In the genomic region with DNA sequence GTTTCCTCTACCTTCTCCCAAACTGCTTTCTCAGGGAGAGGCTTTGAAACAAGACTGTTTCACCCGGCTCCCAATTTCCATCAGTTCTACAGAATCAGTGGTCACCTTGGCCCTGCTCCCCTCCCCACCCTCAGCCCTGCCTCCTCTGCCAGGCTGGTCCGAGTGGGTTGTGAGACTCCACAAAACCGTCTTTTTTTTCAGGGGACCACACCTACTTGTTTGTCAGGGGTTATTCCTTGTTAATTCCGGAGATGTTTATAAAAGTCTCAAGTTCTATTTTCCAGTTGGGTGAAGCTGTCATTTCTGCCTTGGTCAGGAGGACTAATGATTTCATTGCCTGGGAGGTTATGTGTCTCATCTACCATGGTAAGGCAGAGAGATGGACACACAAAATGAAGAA, we compare ENCODE assay signal across 23 cellular contexts. TPM values are rescaled to one million over a fixed set of nuclear protein-coding genes. Genes with fewer than 3 reads are reported as not detected.
DNase-seq lines count a peak whose midpoint lies in the region; ATAC-seq and TF ChIP-seq lines count a peak whose summit lies in the region.
"Had no signal": no experiment of that assay in that cellular context is flagged by ENCODE, and none has a peak within 500 bp of the region (broad histone marks: within the 10 kb centered on the region; RNA-seq: fewer than 3 reads in every experiment).

No MANE protein-coding gene starts in this region.

- no peaks in the 10 kb centered on the region for H3K4me1 ChIP-seq in breast epithelium
- peaks cover 17% of the 10 kb centered on the region for H3K4me1 ChIP-seq in fibroblast of lung (ENCODE audit: control insufficient read depth, extremely low read depth, insufficient read depth, low read length)
- H3K4me1 ChIP-seq in thyroid gland = peaks cover 10% of the 10 kb centered on the region in 2 donors
- H3K4me1 ChIP-seq: HAP-1 had no signal

- H3K4me3 ChIP-seq in breast epithelium = no peak overlapping the region
- H3K4me3 ChIP-seq in fibroblast of lung (replicated peaks in 1 of 4; ENCODE audit: control extremely low read depth in 1 of 4, insufficient read depth in 1 of 4, low read depth in 3 of 4, low read length in 4 of 4) = no peak overlapping the region
- no peak overlapping the region for H3K4me3 ChIP-seq in thyroid gland (replicated peaks in 1 of 3)
- H3K4me3 ChIP-seq: GM23248, HAP-1, K562 had no signal

- H3K9me3 ChIP-seq in breast epithelium (no peaks in the 10 kb centered on the region), fibroblast of lung (ENCODE audit: control insufficient read depth, insufficient read depth, low read depth, low read length) (no peaks in the 10 kb centered on the region), thyroid gland (no peaks in the 10 kb centered on the region)
- H3K9me3 ChIP-seq: HAP-1 had no signal

- H3K4me2 ChIP-seq in fibroblast of lung (ENCODE audit: extremely low read depth, insufficient read depth, low read length) = no peak overlapping the region

- no peaks in the 10 kb centered on the region for H3K27me3 ChIP-seq in breast epithelium
- no peaks in the 10 kb centered on the region for H3K27me3 ChIP-seq in fibroblast of lung (ENCODE audit: control insufficient read depth, insufficient read depth, low read length)
- no peaks in the 10 kb centered on the region for H3K27me3 ChIP-seq in thyroid gland

- no peak overlapping the region for H2AFZ ChIP-seq in fibroblast of lung (ENCODE audit: low read length)
- H2AFZ ChIP-seq: GM23248 had no signal

- no peak for ATAC-seq in activated T-helper 17 cell treated with anti-CD3 and anti-CD28 coated beads, Interleukin-2, amount 50 U/mL, for 72 hours (replicated peaks)
- ATAC-seq in GM21576 (IDR thresholded peaks at IDR 0.05; ENCODE audit: unreplicated experiment) = no peak
- ATAC-seq in GM18505 (IDR thresholded peaks at IDR 0.05; ENCODE audit: unreplicated experiment) = no peak
- ATAC-seq: K562, SK-N-SH treated with all-trans-retinoic acid at 6 μM for 48 hours had no signal

- no peak overlapping the region for H3K4me3 Mint-ChIP-seq in MCF 10A (ENCODE audit: unreplicated experiment)
- no peak overlapping the region for H3K4me3 Mint-ChIP-seq in activated T-helper 17 cell treated with anti-CD3 and anti-CD28 coated beads, Interleukin-2, amount 50 U/mL, for 72 hours

- intact Hi-C loops in breast epithelium (cut with DNase I; ENCODE audit: low total_unique reads) (no loop called here), MCF 10A (cut with micrococcal nuclease) (no loop called here), thyroid gland (cut with DNase I) (no loop called here)

- no peaks in the 10 kb centered on the region for H3K4me1 Mint-ChIP-seq in MCF 10A (ENCODE audit: insufficient read depth, unreplicated experiment)
- H3K4me1 Mint-ChIP-seq in activated T-helper 17 cell treated with anti-CD3 and anti-CD28 coated beads, Interleukin-2, amount 50 U/mL, for 72 hours = no peaks in the 10 kb centered on the region

- no peak overlapping the region for H3K9ac ChIP-seq in fibroblast of lung (ENCODE audit: insufficient read depth, low read length)
- H3K9ac ChIP-seq: GM23248 had no signal

- H3K79me2 ChIP-seq in fibroblast of lung (ENCODE audit: control insufficient read depth, insufficient read depth, low read length) = no peaks in the 10 kb centered on the region

- TF ChIP-seq POLR2A in breast epithelium (IDR thresholded peaks at IDR 0.05) (no peak), thyroid gland (IDR thresholded peaks at IDR 0.05) (no peak), GM18505 (IDR thresholded peaks at IDR 0.05; ENCODE audit: borderline replicate concordance, extremely low read depth, insufficient read depth, insufficient read length) (no peak)

- H3K27ac Mint-ChIP-seq in MCF 10A (ENCODE audit: low read depth, unreplicated experiment) = no peak overlapping the region
- no peak overlapping the region for H3K27ac Mint-ChIP-seq in activated T-helper 17 cell treated with anti-CD3 and anti-CD28 coated beads, Interleukin-2, amount 50 U/mL, for 72 hours

- POLR2A ChIA-PET in MCF 10A (lab: Yijun Ruan, JAX) = interaction anchor here (0.6 to 2.2 kb wide), 2 partner anchors 10 to 45 kb away, joined by 4 to 6 read pairs; no protein-coding TSS in a partner anchor

- H3K36me3 Mint-ChIP-seq in MCF 10A (ENCODE audit: insufficient read depth, unreplicated experiment) = no peaks in the 10 kb centered on the region
- no peaks in the 10 kb centered on the region for H3K36me3 Mint-ChIP-seq in activated T-helper 17 cell treated with anti-CD3 and anti-CD28 coated beads, Interleukin-2, amount 50 U/mL, for 72 hours (ENCODE audit: low read depth)

- CTCF ChIA-PET in MCF 10A (lab: Yijun Ruan, JAX) = interaction anchor here (0.6 kb wide), 1 partner anchor 784 kb away, joined by 6 read pairs; no protein-coding TSS in a partner anchor

- no peak for TF ChIP-seq CTCF in breast epithelium (IDR thresholded peaks at IDR 0.05)
- no peak for TF ChIP-seq CTCF in MCF 10A (IDR thresholded peaks at IDR 0.05; ENCODE audit: unreplicated experiment)
- no peak for TF ChIP-seq CTCF in fibroblast of lung (conservative IDR thresholded peaks at IDR 0.05 in 1 of 2, IDR thresholded peaks at IDR 0.05 in 1 of 2; ENCODE audit: low read depth in 1 of 2, low read length in 2 of 2)
- TF ChIP-seq CTCF in thyroid gland (IDR thresholded peaks at IDR 0.05) = no peak

- H3K36me3 ChIP-seq in breast epithelium (no peaks in the 10 kb centered on the region), fibroblast of lung (ENCODE audit: control insufficient read depth, insufficient read depth, low read length) (no peaks in the 10 kb centered on the region), thyroid gland (no peaks in the 10 kb centered on the region)
- H3K36me3 ChIP-seq: HAP-1 had no signal

- no peaks in the 10 kb centered on the region for H3K9me3 Mint-ChIP-seq in MCF 10A (ENCODE audit: unreplicated experiment)
- H3K9me3 Mint-ChIP-seq in activated T-helper 17 cell treated with anti-CD3 and anti-CD28 coated beads, Interleukin-2, amount 50 U/mL, for 72 hours = no peaks in the 10 kb centered on the region

- peak overlapping the region; percentile 3 to 55 for H3K27ac ChIP-seq in breast epithelium
- H3K27ac ChIP-seq in fibroblast of lung (ENCODE audit: insufficient read depth, low read length) = no peak overlapping the region
- no peak overlapping the region for H3K27ac ChIP-seq in thyroid gland
- H3K27ac ChIP-seq: 22Rv1, C4-2B, GM23248 had no signal

- no TSS peak for BruUV-seq in MCF 10A (replicated peaks; lab: Mats Ljungman, UMichigan)

- H3K27me3 Mint-ChIP-seq in MCF 10A (ENCODE audit: insufficient read depth, unreplicated experiment) = no peaks in the 10 kb centered on the region
- H3K27me3 Mint-ChIP-seq in activated T-helper 17 cell treated with anti-CD3 and anti-CD28 coated beads, Interleukin-2, amount 50 U/mL, for 72 hours = no peaks in the 10 kb centered on the region

- DNase-seq in breast epithelium (ENCODE audit: low spot score in 2 of 2) = no peak
- DNase-seq in MCF 10A (ENCODE audit: unreplicated experiment) = no peak
- peak; percentile 25 to 53 for DNase-seq in fibroblast of lung (ENCODE audit: low read depth in 2 of 2)
- DNase-seq in renal cortical epithelial cell (ENCODE audit: low read depth) = peak; percentile 29
- DNase-seq in thyroid gland = no peak
- DNase-seq: DMS53; GDM1; GM23248; NCI-H1092 treated with DMSO at 0.1 percent for 48 hours; NCI-H1436 treated with DMSO at 0.1 percent for 48 hours; NCI-H1930; NCI-H226; NCI-H524; NCI-H774; NK-92 treated with Interleukin-12 subunit alpha and Interleukin-12 subunit beta, amount 100 ng/mL, for 24 hours had no signal

- H4K20me1 ChIP-seq in fibroblast of lung (ENCODE audit: control insufficient read depth, extremely low read depth, insufficient read depth, low read length) = no peaks in the 10 kb centered on the region

- WGBS in thyroid gland, 2 donors = 68 to 77% methylated on average over 4 of the region's 4 CpGs

RNA-seq across cellular contexts. Expression of a gene that starts 46.1 kb away (rescaled TPM):
- total RNA-seq in breast epithelium (100 to 1,000 TPM in 2 of 3 donors, 10 to 100 TPM in 1; 88.8 to 205 (median 103) TPM), MCF 10A (2022) (249 and 274 TPM in 2 replicates), fibroblast of lung (79.6 and 82.1 TPM in 2 replicates), renal cortical epithelial cell (108 and 170 TPM in 2 replicates), thyroid gland (10 to 100 TPM; 57.1 to 84.5 (median 72.4) TPM)
- polyA plus RNA-seq in fibroblast of lung = 97.3 and 118 TPM in 2 replicates
- 52.8 and 61.3 TPM in 2 replicates for polyA plus RNA-seq in fibroblast of lung (2012)
- polyA minus RNA-seq in fibroblast of lung (ENCODE audit: low replicate concordance) = 5.6 and 5.7 TPM in 2 replicates
- 10 to 100 TPM; 40.3 to 53.1 TPM for total RNA-seq in activated T-helper 17 cell treated with anti-CD3 and anti-CD28 coated beads, Interleukin-2, amount 50 U/mL, for 72 hours

Comparison
In these comparisons a context has a peak if more than half of its experiments do, and no peak if none do; other contexts are left out.
1. DNase-seq: peak in fibroblast of lung (2 of 2) and renal cortical epithelial cell (single experiment); none in breast epithelium (0 of 2), MCF 10A (single experiment) and thyroid gland (0 of 2).
2. H3K27ac ChIP-seq: peak in breast epithelium (2 of 2); none in fibroblast of lung (single experiment) and thyroid gland (0 of 3).